ENCODE assay signal across 11 cellular contexts in the genomic region with DNA sequence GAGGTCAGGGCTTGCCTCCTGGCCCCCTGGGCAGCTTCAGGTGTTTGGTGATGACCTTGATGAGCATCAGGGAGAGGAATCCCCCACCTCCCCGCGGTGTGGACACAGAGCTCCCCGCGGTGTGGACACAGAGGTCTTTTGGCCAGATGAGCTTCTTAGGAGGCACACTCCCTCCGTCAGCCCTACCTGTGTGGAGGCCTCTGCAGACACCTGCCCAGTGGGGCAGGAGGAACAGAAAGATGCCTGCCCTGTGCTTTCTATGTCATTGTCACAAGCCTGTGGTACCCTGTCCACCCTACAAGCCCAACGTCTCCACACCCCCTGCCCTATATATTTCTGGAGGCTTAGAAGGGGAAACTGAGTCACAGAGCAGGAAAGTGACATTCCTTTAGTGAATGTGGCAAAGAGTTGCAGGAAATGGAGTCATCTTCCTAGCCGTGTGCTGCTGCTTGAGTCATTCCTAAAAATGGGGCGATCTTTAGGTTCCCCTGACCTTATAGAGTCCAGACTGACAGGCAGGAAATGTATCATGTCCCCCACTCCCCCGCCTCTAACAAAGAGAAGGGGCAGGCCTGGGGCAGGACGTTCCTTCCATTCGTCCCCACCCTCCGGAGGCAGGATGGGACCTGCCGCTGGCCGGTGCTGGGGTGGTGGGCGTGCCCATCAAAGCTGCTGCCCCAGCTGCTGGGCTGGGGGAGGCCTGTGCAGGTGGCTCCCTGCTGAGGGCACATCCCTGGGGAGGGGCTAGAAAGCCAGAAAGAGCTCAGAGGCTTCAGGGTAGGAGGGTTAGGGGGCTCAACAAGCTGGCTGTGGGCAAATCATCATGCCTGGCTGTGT. TPM values are rescaled to one million over a fixed set of nuclear protein-coding genes. Genes with fewer than 3 reads are reported as not detected.
A peak's percentile ranks its signal among the peaks of the same experiment; 100 is the strongest.
DNase-seq lines count a peak whose midpoint lies in the region; ATAC-seq and TF ChIP-seq lines count a peak whose summit lies in the region.
"Had no signal": no experiment of that assay in that cellular context is flagged by ENCODE, and none has a peak within 500 bp of the region (broad histone marks: within the 10 kb centered on the region; RNA-seq: fewer than 3 reads in every experiment).

No MANE protein-coding gene starts in this region.

- no peaks in the 10 kb centered on the region for H3K4me1 Mint-ChIP-seq in activated T-helper 1 cell treated with anti-CD3 and anti-CD28 coated beads, Interleukin-12 subunit alpha, Interleukin-12 subunit beta, Interleukin-2, Interleukin-4 antibody, amounts not matched to agents 30 ng/mL and 10 ng/mL and 1 ng/mL, durations not matched to agents 14 hours and 24 hours and 36 hours (ENCODE audit: low read depth)
- H3K4me1 Mint-ChIP-seq in mesothelial cell of epicardium: peaks cover 44% of the 10 kb centered on the region

- no peaks in the 10 kb centered on the region for H3K36me3 ChIP-seq in H7 (replicated peaks; ENCODE audit: control insufficient read depth, insufficient read depth, low read length)
- H3K36me3 ChIP-seq: upper lobe of left lung had no signal

- H3K27me3 ChIP-seq in H7 (ENCODE audit: control insufficient read depth, insufficient read depth, low read length): peaks cover 20% of the 10 kb centered on the region

- intact Hi-C loops in activated T-helper 1 cell treated with anti-CD3 and anti-CD28 coated beads, Interleukin-12 subunit alpha, Interleukin-12 subunit beta, Interleukin-2, Interleukin-4 antibody, amounts not matched to agents 30 ng/mL and 10 ng/mL and 1 ng/mL, durations not matched to agents 14 hours and 24 hours and 36 hours (cut with micrococcal nuclease): no loop called here
- intact Hi-C loops in Right ventricle myocardium superior (cut with DNase I): no loop called here

- H3K4me3 ChIP-seq in H7 (ENCODE audit: insufficient read depth, low read depth, low read length): no peak overlapping the region
- H3K4me3 ChIP-seq: lung had no signal

- H3K4me3 Mint-ChIP-seq in activated T-helper 1 cell treated with anti-CD3 and anti-CD28 coated beads, Interleukin-12 subunit alpha, Interleukin-12 subunit beta, Interleukin-2, Interleukin-4 antibody, amounts not matched to agents 30 ng/mL and 10 ng/mL and 1 ng/mL, durations not matched to agents 14 hours and 24 hours and 36 hours: peak overlapping the region; percentile 11
- H3K4me3 Mint-ChIP-seq in mesothelial cell of epicardium: peak overlapping the region; percentile 54

- DNase-seq in H7: peak; percentile 79
- DNase-seq in activated T-helper 1 cell treated with anti-CD3 and anti-CD28 coated beads, Interleukin-12 subunit alpha, Interleukin-12 subunit beta, Interleukin-2, Interleukin-4 antibody, amounts not matched to agents 30 ng/mL and 10 ng/mL and 1 ng/mL, durations not matched to agents 14 hours and 24 hours and 36 hours (ENCODE audit: low spot score): no peak
- DNase-seq in mesothelial cell of epicardium (ENCODE audit: low spot score in 2 of 2, unreplicated experiment in 2 of 2): no peak
- DNase-seq in Right ventricle myocardium superior: no peak
- DNase-seq in NCI-H1694 (lab: John Stamatoyannopoulos, UW): no peak
- DNase-seq: NCI-H1092 had no signal

- H3K27ac ChIP-seq in C4-2B: peak overlapping the region; percentile 66
- H3K27ac ChIP-seq: upper lobe of left lung had no signal

- TF ChIP-seq CTCF in C4-2B (conservative IDR thresholded peaks at IDR 0.05) (no peak), mesothelial cell of epicardium (IDR thresholded peaks at IDR 0.05; ENCODE audit: unreplicated experiment) (no peak)

- ATAC-seq in HG03045 (IDR thresholded peaks at IDR 0.05; ENCODE audit: unreplicated experiment) (no peak), HG02885 (IDR thresholded peaks at IDR 0.05; ENCODE audit: poor library complexity, unreplicated experiment) (no peak), Right ventricle myocardium superior (ENCODE audit: poor library complexity) (no peak)

- H3K36me3 Mint-ChIP-seq in activated T-helper 1 cell treated with anti-CD3 and anti-CD28 coated beads, Interleukin-12 subunit alpha, Interleukin-12 subunit beta, Interleukin-2, Interleukin-4 antibody, amounts not matched to agents 30 ng/mL and 10 ng/mL and 1 ng/mL, durations not matched to agents 14 hours and 24 hours and 36 hours (ENCODE audit: low read depth): no peaks in the 10 kb centered on the region
- H3K36me3 Mint-ChIP-seq in mesothelial cell of epicardium: no peaks in the 10 kb centered on the region

- no peaks in the 10 kb centered on the region for H3K9me3 Mint-ChIP-seq in activated T-helper 1 cell treated with anti-CD3 and anti-CD28 coated beads, Interleukin-12 subunit alpha, Interleukin-12 subunit beta, Interleukin-2, Interleukin-4 antibody, amounts not matched to agents 30 ng/mL and 10 ng/mL and 1 ng/mL, durations not matched to agents 14 hours and 24 hours and 36 hours
- no peaks in the 10 kb centered on the region for H3K9me3 Mint-ChIP-seq in mesothelial cell of epicardium

- peaks cover 35% of the 10 kb centered on the region for H3K27me3 Mint-ChIP-seq in activated T-helper 1 cell treated with anti-CD3 and anti-CD28 coated beads, Interleukin-12 subunit alpha, Interleukin-12 subunit beta, Interleukin-2, Interleukin-4 antibody, amounts not matched to agents 30 ng/mL and 10 ng/mL and 1 ng/mL, durations not matched to agents 14 hours and 24 hours and 36 hours (ENCODE audit: insufficient read depth)
- peaks cover 9% of the 10 kb centered on the region for H3K27me3 Mint-ChIP-seq in mesothelial cell of epicardium (ENCODE audit: low read depth)

- H3K27ac Mint-ChIP-seq in activated T-helper 1 cell treated with anti-CD3 and anti-CD28 coated beads, Interleukin-12 subunit alpha, Interleukin-12 subunit beta, Interleukin-2, Interleukin-4 antibody, amounts not matched to agents 30 ng/mL and 10 ng/mL and 1 ng/mL, durations not matched to agents 14 hours and 24 hours and 36 hours: no peak overlapping the region
- H3K27ac Mint-ChIP-seq in mesothelial cell of epicardium: no peak overlapping the region

RNA-seq across cellular contexts. Expression of a gene that starts 1.0 kb away (rescaled TPM):
- 4.1 and 7.2 TPM in 2 replicates for total RNA-seq in H7 (2014; rRNA removed; shearing (Covaris generic))
- total RNA-seq in activated T-helper 1 cell treated with anti-CD3 and anti-CD28 coated beads, Interleukin-12 subunit alpha, Interleukin-12 subunit beta, Interleukin-2, Interleukin-4 antibody, amounts not matched to agents 30 ng/mL and 10 ng/mL and 1 ng/mL, durations not matched to agents 14 hours and 24 hours and 36 hours: 0.17 TPM in 1 of 2 replicates, not detected in the other
- total RNA-seq in mesothelial cell of epicardium: 11.2 to 12.1 TPM (median 12.0 TPM) in 3 replicates
- total RNA-seq in Right ventricle myocardium superior: 2.3 TPM

RNA-seq across cellular contexts. Expression of a gene that starts 47.5 kb away (rescaled TPM):
- total RNA-seq in H7 (2014; rRNA removed; shearing (Covaris generic)): 93.3 and 101 TPM in 2 replicates
- total RNA-seq in activated T-helper 1 cell treated with anti-CD3 and anti-CD28 coated beads, Interleukin-12 subunit alpha, Interleukin-12 subunit beta, Interleukin-2, Interleukin-4 antibody, amounts not matched to agents 30 ng/mL and 10 ng/mL and 1 ng/mL, durations not matched to agents 14 hours and 24 hours and 36 hours: 49.5 and 51.1 TPM in 2 replicates
- 28.7 to 32.3 TPM (median 31.6 TPM) in 3 replicates for total RNA-seq in mesothelial cell of epicardium
- 21.8 TPM for total RNA-seq in Right ventricle myocardium superior

RNA-seq across cellular contexts. Expression of a gene that starts 47.6 kb away (rescaled TPM):
- 638 and 696 TPM in 2 replicates for total RNA-seq in H7 (2014; rRNA removed; shearing (Covaris generic))
- 544 and 558 TPM in 2 replicates for total RNA-seq in activated T-helper 1 cell treated with anti-CD3 and anti-CD28 coated beads, Interleukin-12 subunit alpha, Interleukin-12 subunit beta, Interleukin-2, Interleukin-4 antibody, amounts not matched to agents 30 ng/mL and 10 ng/mL and 1 ng/mL, durations not matched to agents 14 hours and 24 hours and 36 hours
- 333 to 346 TPM (median 338 TPM) in 3 replicates for total RNA-seq in mesothelial cell of epicardium
- 2,159 TPM for total RNA-seq in Right ventricle myocardium superior
